ENCODE assay signal across 1 cellular context in genomic region chr10:110857265-110858158, GRCh38.
TF ChIP-seq lines count a peak whose summit lies in the region.

No MANE protein-coding gene starts in this region.

TF ChIP-seq in HEK293, 187 proteins besides CTCF, POLR2A, EP300 and RAD21 (continued from another document and continues in another):
- TF ChIP-seq, protein P1, sequence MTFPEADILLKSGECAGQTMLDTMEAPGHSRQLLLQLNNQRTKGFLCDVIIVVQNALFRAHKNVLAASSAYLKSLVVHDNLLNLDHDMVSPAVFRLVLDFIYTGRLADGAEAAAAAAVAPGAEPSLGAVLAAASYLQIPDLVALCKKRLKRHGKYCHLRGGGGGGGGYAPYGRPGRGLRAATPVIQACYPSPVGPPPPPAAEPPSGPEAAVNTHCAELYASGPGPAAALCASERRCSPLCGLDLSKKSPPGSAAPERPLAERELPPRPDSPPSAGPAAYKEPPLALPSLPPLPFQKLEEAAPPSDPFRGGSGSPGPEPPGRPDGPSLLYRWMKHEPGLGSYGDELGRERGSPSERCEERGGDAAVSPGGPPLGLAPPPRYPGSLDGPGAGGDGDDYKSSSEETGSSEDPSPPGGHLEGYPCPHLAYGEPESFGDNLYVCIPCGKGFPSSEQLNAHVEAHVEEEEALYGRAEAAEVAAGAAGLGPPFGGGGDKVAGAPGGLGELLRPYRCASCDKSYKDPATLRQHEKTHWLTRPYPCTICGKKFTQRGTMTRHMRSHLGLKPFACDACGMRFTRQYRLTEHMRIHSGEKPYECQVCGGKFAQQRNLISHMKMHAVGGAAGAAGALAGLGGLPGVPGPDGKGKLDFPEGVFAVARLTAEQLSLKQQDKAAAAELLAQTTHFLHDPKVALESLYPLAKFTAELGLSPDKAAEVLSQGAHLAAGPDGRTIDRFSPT (tag by site-specific recombination; IDR thresholded peaks at IDR 0.05) = no peak
- TF ChIP-seq ZNF133 (tag by site-specific recombination; IDR thresholded peaks at IDR 0.05) (no peak), PRDM10 (tag by site-specific recombination; IDR thresholded peaks at IDR 0.05) (peak; percentile 92), ZNF37A (tag by site-specific recombination; IDR thresholded peaks at IDR 0.05) (no peak), ZNF658 (tag by site-specific recombination; IDR thresholded peaks at IDR 0.05) (no peak), ZNF670 (tag by site-specific recombination; IDR thresholded peaks at IDR 0.05; ENCODE audit: low read depth) (no peak), ZFP41 (tag by site-specific recombination; IDR thresholded peaks at IDR 0.05; ENCODE audit: borderline replicate concordance) (no peak), ZNF621 (tag by site-specific recombination; IDR thresholded peaks at IDR 0.05) (no peak), ZNF148 (tag by site-specific recombination; IDR thresholded peaks at IDR 0.05; ENCODE audit: borderline replicate concordance) (no peak), ZNF549 (tag by site-specific recombination; IDR thresholded peaks at IDR 0.05) (no peak), ZFP69B (tag by site-specific recombination; IDR thresholded peaks at IDR 0.05) (peak; percentile 35; the same call in 1 of the 2 replicates), ZSCAN18 (tag by site-specific recombination; IDR thresholded peaks at IDR 0.05) (no peak), KLF16 (tag by site-specific recombination; IDR thresholded peaks at IDR 0.05) (0 out of 2 replicates have a peak, but pooled peaks have one; percentile 15), ZNF747 (tag by site-specific recombination; IDR thresholded peaks at IDR 0.05) (no peak), ZNF366 (tag by site-specific recombination; conservative IDR thresholded peaks at IDR 0.05) (peak; percentile 43; the same call in 1 of the 2 replicates), ZSCAN23 (tag by site-specific recombination; IDR thresholded peaks at IDR 0.05) (no peak), ZNF23 (tag by site-specific recombination; IDR thresholded peaks at IDR 0.05; ENCODE audit: borderline replicate concordance) (no peak), ZNF473 (tag by site-specific recombination; IDR thresholded peaks at IDR 0.05) (no peak), HOXA7 (CRISPR knock-in tag; IDR thresholded peaks at IDR 0.05; ENCODE audit: borderline replicate concordance) (no peak), ZNF155 (tag by site-specific recombination; IDR thresholded peaks at IDR 0.05) (no peak), ZBTB7A (tag by site-specific recombination; IDR thresholded peaks at IDR 0.05; ENCODE audit: low read depth) (no peak), ZNF324 (tag by site-specific recombination; IDR thresholded peaks at IDR 0.05) (no peak; the same call in 1 of the 2 replicates), ZNF394 (tag by site-specific recombination; IDR thresholded peaks at IDR 0.05; ENCODE audit: borderline replicate concordance) (no peak), ZNF202 (tag by site-specific recombination; IDR thresholded peaks at IDR 0.05; ENCODE audit: borderline replicate concordance) (no peak), REPIN1 (tag by site-specific recombination; IDR thresholded peaks at IDR 0.05; ENCODE audit: low read depth) (no peak; the same call in 1 of the 2 replicates), ZNF561 (tag by site-specific recombination; IDR thresholded peaks at IDR 0.05; ENCODE audit: borderline replicate concordance) (no peak), ZNF10 (tag by site-specific recombination; IDR thresholded peaks at IDR 0.05) (no peak), ZNF266 (tag by site-specific recombination; IDR thresholded peaks at IDR 0.05; ENCODE audit: low read depth) (no peak), ZSCAN5A (tag by site-specific recombination; IDR thresholded peaks at IDR 0.05) (no peak), ZNF157 (tag by site-specific recombination; IDR thresholded peaks at IDR 0.05) (peak; percentile 28; the same call in 1 of the 2 replicates), ZNF18 (tag by site-specific recombination; IDR thresholded peaks at IDR 0.05) (peak; percentile 22; the same call in 1 of the 2 replicates), GLIS1 (tag by site-specific recombination; IDR thresholded peaks at IDR 0.05) (no peak), ZNF529 (tag by site-specific recombination; IDR thresholded peaks at IDR 0.05; ENCODE audit: insufficient replicate concordance) (no peak), ZBTB6 (tag by site-specific recombination; IDR thresholded peaks at IDR 0.05) (no peak), SP7 (tag by site-specific recombination; IDR thresholded peaks at IDR 0.05) (peak; percentile 58)
- TF ChIP-seq, protein P2, sequence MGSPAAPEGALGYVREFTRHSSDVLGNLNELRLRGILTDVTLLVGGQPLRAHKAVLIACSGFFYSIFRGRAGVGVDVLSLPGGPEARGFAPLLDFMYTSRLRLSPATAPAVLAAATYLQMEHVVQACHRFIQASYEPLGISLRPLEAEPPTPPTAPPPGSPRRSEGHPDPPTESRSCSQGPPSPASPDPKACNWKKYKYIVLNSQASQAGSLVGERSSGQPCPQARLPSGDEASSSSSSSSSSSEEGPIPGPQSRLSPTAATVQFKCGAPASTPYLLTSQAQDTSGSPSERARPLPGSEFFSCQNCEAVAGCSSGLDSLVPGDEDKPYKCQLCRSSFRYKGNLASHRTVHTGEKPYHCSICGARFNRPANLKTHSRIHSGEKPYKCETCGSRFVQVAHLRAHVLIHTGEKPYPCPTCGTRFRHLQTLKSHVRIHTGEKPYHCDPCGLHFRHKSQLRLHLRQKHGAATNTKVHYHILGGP (tag by site-specific recombination; IDR thresholded peaks at IDR 0.05) = peak; percentile 59; the same call in 1 of the 2 replicates
- TF ChIP-seq, protein P3, sequence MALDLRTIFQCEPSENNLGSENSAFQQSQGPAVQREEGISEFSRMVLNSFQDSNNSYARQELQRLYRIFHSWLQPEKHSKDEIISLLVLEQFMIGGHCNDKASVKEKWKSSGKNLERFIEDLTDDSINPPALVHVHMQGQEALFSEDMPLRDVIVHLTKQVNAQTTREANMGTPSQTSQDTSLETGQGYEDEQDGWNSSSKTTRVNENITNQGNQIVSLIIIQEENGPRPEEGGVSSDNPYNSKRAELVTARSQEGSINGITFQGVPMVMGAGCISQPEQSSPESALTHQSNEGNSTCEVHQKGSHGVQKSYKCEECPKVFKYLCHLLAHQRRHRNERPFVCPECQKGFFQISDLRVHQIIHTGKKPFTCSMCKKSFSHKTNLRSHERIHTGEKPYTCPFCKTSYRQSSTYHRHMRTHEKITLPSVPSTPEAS (tag by site-specific recombination; IDR thresholded peaks at IDR 0.05) = no peak
- TF ChIP-seq, protein P4, sequence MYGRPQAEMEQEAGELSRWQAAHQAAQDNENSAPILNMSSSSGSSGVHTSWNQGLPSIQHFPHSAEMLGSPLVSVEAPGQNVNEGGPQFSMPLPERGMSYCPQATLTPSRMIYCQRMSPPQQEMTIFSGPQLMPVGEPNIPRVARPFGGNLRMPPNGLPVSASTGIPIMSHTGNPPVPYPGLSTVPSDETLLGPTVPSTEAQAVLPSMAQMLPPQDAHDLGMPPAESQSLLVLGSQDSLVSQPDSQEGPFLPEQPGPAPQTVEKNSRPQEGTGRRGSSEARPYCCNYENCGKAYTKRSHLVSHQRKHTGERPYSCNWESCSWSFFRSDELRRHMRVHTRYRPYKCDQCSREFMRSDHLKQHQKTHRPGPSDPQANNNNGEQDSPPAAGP (tag by site-specific recombination; IDR thresholded peaks at IDR 0.05) = no peak; the same call in 1 of the 2 replicates
